ENCODE assay signal across 9 cellular contexts in the genomic region with DNA sequence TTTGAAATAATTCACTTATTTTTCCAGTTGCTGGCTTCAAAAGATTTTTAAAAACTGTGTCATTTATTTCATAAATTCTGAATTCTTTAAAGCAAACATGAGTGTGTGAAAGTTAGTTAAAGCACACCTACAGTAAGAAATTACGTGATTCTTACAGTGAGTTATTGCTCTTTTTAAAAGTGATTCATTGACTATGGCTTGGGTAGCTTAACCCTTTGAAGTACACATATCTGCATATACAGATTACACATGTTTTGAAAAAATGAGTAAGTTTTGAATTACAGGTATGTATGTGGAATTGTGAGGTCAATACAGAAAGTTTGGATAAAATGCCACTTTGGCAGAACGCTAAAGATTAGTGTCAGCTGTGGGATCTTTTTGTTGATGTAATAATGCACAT.
DNase-seq lines count a peak whose midpoint lies in the region; ATAC-seq and TF ChIP-seq lines count a peak whose summit lies in the region.
"Had no signal": no experiment of that assay in that cellular context is flagged by ENCODE, and none has a peak within 500 bp of the region (broad histone marks: within the 10 kb centered on the region; RNA-seq: fewer than 3 reads in every experiment).

No MANE protein-coding gene starts in this region.

- TF ChIP-seq POLR2A in erythroblast (IDR thresholded peaks at IDR 0.05; ENCODE audit: low read length) (no peak), spleen (IDR thresholded peaks at IDR 0.05) (no peak)

- H3K4me3 ChIP-seq in GM12865 (ENCODE audit: low read depth, low read length) (peak overlapping the region; percentile 79), OCI-LY1 (ENCODE audit: low read depth, low read length, poor library complexity, severe bottlenecking) (peak overlapping the region; percentile 49), spleen (peak overlapping the region in 4 of 8 donors; percentile 20 to 64 (median 24))

- no peak for ATAC-seq in GM19351 (IDR thresholded peaks at IDR 0.05; ENCODE audit: unreplicated experiment)
- ATAC-seq in HG02970 (IDR thresholded peaks at IDR 0.05; ENCODE audit: low FRiP score, unreplicated experiment), result no peak
- ATAC-seq: Panc1 had no signal

- H3K27ac ChIP-seq in OCI-LY1 (ENCODE audit: low read depth, low read length, poor library complexity, severe bottlenecking) (peak overlapping the region; percentile 93), spleen (peak overlapping the region; percentile 70 to 92 (median 87))

- H3K27me3 ChIP-seq in OCI-LY1 (ENCODE audit: insufficient read depth, low read length), result no peaks in the 10 kb centered on the region
- H3K27me3 ChIP-seq in spleen (replicated peaks in 1 of 7), result no peaks in the 10 kb centered on the region

- H3K4me1 ChIP-seq in OCI-LY1 (ENCODE audit: insufficient read depth, low read length, severe bottlenecking) (peaks cover 68% of the 10 kb centered on the region), spleen (peaks cover 17 to 78% (median 53%) of the 10 kb centered on the region in 6 donors)

- H3K9me3 ChIP-seq in OCI-LY1 (ENCODE audit: low read length) (no peaks in the 10 kb centered on the region), spleen (peaks cover 0 to 12% (median 3%) of the 10 kb centered on the region in 8 donors)

- DNase-seq in GM12865 (ENCODE audit: low read depth), result no peak
- peak; percentile 17 to 46 for DNase-seq in erythroblast (lab: John Stamatoyannopoulos, UW)
- DNase-seq in spleen, result no peak
- no peak for DNase-seq in nucleus accumbens (lab: John Stamatoyannopoulos, UW)
- DNase-seq: stimulated activated CD4-positive, alpha-beta T cell treated with anti-CD3 and anti-CD28 coated beads, Interleukin-2, amount 100 ng/mL, for 24 hours had no signal

- H3F3A ChIP-seq in OCI-LY1 (ENCODE audit: insufficient read depth, low read length), result no peaks in the 10 kb centered on the region

- H3K9ac ChIP-seq in OCI-LY1 (ENCODE audit: low read length), result peak overlapping the region; percentile 65

- H3K36me3 ChIP-seq in OCI-LY1 (ENCODE audit: insufficient read depth, low read length) (no peaks in the 10 kb centered on the region), spleen (no peaks in the 10 kb centered on the region)

- intact Hi-C loops in spleen (cut with DNase I; ENCODE audit: low total_unique reads), result loop anchor here (10.0 kb wide), 1 partner anchor 61 kb away; a partner anchor contains a TSS

- H3K79me2 ChIP-seq in OCI-LY1 (ENCODE audit: insufficient read depth, low read length), result no peaks in the 10 kb centered on the region

- TF ChIP-seq CTCF in GM12865 (IDR thresholded peaks at IDR 0.05; ENCODE audit: insufficient read depth, low read depth, low read length, missing control alignments) (no peak), OCI-LY1 (IDR thresholded peaks at IDR 0.05; ENCODE audit: low read length) (no peak), spleen (IDR thresholded peaks at IDR 0.05 in 8 of 11, conservative IDR thresholded peaks at IDR 0.05 in 3 of 11) (no peak)

- peak overlapping the region; percentile 21 for H2AFZ ChIP-seq in OCI-LY1 (ENCODE audit: low read length)

- peak overlapping the region; percentile 83 for H3K4me2 ChIP-seq in OCI-LY1 (ENCODE audit: low read length)

- WGBS in spleen, 5 donors, result 36 to 42% (median 40%) methylated on average over 2 of the region's 2 CpGs

- H4K20me1 ChIP-seq in OCI-LY1 (ENCODE audit: insufficient read depth, low read length), result no peaks in the 10 kb centered on the region

- H3K9me2 ChIP-seq in OCI-LY1 (ENCODE audit: low read depth, low read length), result no peaks in the 10 kb centered on the region

Comparison
In these comparisons a context has a peak if more than half of its experiments do, and no peak if none do; other contexts are left out.
1. DNase-seq: peak in erythroblast (2 of 2); none in GM12865 (single experiment), spleen (single experiment) and nucleus accumbens (0 of 56).